Comparison of ENCODE assay signal across 14 cellular contexts in the genomic region with DNA sequence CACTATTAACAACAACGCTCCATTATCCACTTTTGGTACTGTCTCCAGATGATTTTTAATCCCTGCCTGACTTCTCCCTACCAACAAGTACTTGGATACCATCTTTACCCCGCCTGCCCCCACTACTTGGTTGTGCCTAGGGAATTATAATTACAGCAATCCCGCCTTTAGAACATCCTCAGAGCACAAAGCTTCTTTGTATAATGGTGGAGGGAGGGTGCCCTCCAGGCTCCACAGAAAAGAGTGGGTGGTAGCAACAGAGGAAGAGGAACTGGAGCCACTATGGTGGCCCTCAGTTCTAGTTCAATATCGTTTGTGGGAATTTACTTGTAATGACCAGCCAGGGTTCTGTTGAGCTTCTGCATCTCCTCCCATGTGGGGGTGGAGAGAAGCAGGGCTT.
A peak's percentile ranks its signal among the peaks of the same experiment; 100 is the strongest.
DNase-seq lines count a peak whose midpoint lies in the region; ATAC-seq, FAIRE-seq and TF ChIP-seq lines count a peak whose summit lies in the region.
"Had no signal": no experiment of that assay in that cellular context is flagged by ENCODE, and none has a peak within 500 bp of the region (broad histone marks: within the 10 kb centered on the region; RNA-seq: fewer than 3 reads in every experiment).

No MANE protein-coding gene starts in this region.

- RAD21 ChIA-PET in GM12878 (lab: Charles Lee; ENCODE audit: unreplicated experiment): interaction anchor here (1.1 kb wide), 1 partner anchor 8 kb away, joined by 3 read pairs; no protein-coding TSS in a partner anchor

- no peaks in the 10 kb centered on the region for H4K20me1 ChIP-seq in GM12878 (ENCODE audit: control insufficient read depth, insufficient read depth)

- WGBS in GM12878 (ENCODE audit: insufficient coverage, insufficient replicate concordance, low lambda C conversion rate, missing lambda C conversion rate): 61% methylated on average over 4 of the region's 4 CpGs

- H3K27ac ChIP-seq in CD4-positive, CD25-positive, alpha-beta regulatory T cell (ENCODE audit: insufficient read depth, low read length, poor library complexity, severe bottlenecking): no peak overlapping the region
- H3K27ac ChIP-seq in GM12878 (ENCODE audit: control insufficient read depth, insufficient read depth): no peak overlapping the region
- no peak overlapping the region for H3K27ac ChIP-seq in ascending aorta

- H3K4me3 Mint-ChIP-seq in CD4-positive, CD25-positive, alpha-beta regulatory T cell: peak overlapping the region in 1 of 4 donors; percentile 26
- H3K4me3 Mint-ChIP-seq in nephron progenitor cell (no peak overlapping the region), Caco-2 (ENCODE audit: unreplicated experiment) (no peak overlapping the region)
- H3K4me3 Mint-ChIP-seq: central memory CD8-positive, alpha-beta T cell had no signal

- peaks cover 23 to 45% (median 34%) of the 10 kb centered on the region in 4 donors for H3K4me1 Mint-ChIP-seq in CD4-positive, CD25-positive, alpha-beta regulatory T cell
- H3K4me1 Mint-ChIP-seq in nephron progenitor cell: peaks cover 29% of the 10 kb centered on the region
- H3K4me1 Mint-ChIP-seq in Caco-2 (ENCODE audit: low read depth, unreplicated experiment): no peaks in the 10 kb centered on the region

- H3K27ac Mint-ChIP-seq in CD4-positive, CD25-positive, alpha-beta regulatory T cell: peak overlapping the region; percentile 5 to 83 (median 32)
- H3K27ac Mint-ChIP-seq in nephron progenitor cell (peak overlapping the region; percentile 79), Caco-2 (ENCODE audit: unreplicated experiment) (no peak overlapping the region)

- no peak for DNase-seq in CD4-positive, CD25-positive, alpha-beta regulatory T cell
- DNase-seq in HAP-1 (ENCODE audit: low spot score in 2 of 2) (peak; percentile 18 to 47), GM12878 (ENCODE audit: low read depth, low spot score) (no peak), nephron progenitor cell (no peak), 8988T (no peak), ascending aorta (ENCODE audit: low spot score in 2 of 2) (no peak), Caco-2 (no peak)
- DNase-seq: activated naive CD4-positive, alpha-beta T cell treated with anti-CD3 and anti-CD28 coated beads, Interleukin-2, amount 50 U/mL, for 16 hours; left cardiac atrium; naive B cell; stimulated activated naive CD4-positive, alpha-beta T cell had no signal

- no peak for ATAC-seq in CD4-positive, CD25-positive, alpha-beta regulatory T cell (ENCODE audit: low read depth in 2 of 2)
- ATAC-seq in GM12878 (peak; percentile 41; the same call in 2 of the 3 replicates), HG03354 (IDR thresholded peaks at IDR 0.05; ENCODE audit: poor library complexity, severe bottlenecking, unreplicated experiment) (no peak)
- ATAC-seq: HCT116 had no signal

- no peak overlapping the region for H2AFZ ChIP-seq in GM12878 (ENCODE audit: control insufficient read depth, low read depth, low read length)

- no peak for TF ChIP-seq EP300 in GM12878 (IDR thresholded peaks at IDR 0.05; ENCODE audit: borderline replicate concordance in 1 of 2, control insufficient read depth in 1 of 2, low read depth in 2 of 2, low read length in 2 of 2)

- FAIRE-seq in GM12878 (lab: Jason Lieb, UNC): no peak

- SMC1A ChIA-PET in GM12878 (lab: Charles Lee; ENCODE audit: uncharacterized antibody, unreplicated experiment): interaction anchor here (2.8 kb wide), 1 partner anchor 9 kb away, joined by 15 read pairs; no protein-coding TSS in a partner anchor

- H3K9ac ChIP-seq in GM12878 (ENCODE audit: control insufficient read depth, insufficient read depth, low read length): no peak overlapping the region

- H3K4me2 ChIP-seq in GM12878 (ENCODE audit: control insufficient read depth, insufficient read depth): no peak overlapping the region

- peaks cover 5% of the 10 kb centered on the region for H3K4me1 ChIP-seq in CD4-positive, CD25-positive, alpha-beta regulatory T cell (ENCODE audit: control insufficient read depth, insufficient read depth, low read length, poor library complexity, severe bottlenecking)
- H3K4me1 ChIP-seq in HAP-1: peaks cover 7% of the 10 kb centered on the region
- H3K4me1 ChIP-seq in GM12878 (ENCODE audit: control insufficient read depth, insufficient read depth, low read length): no peaks in the 10 kb centered on the region
- peaks cover 0 to 3% of the 10 kb centered on the region in 2 donors for H3K4me1 ChIP-seq in ascending aorta
- H3K4me1 ChIP-seq in Caco-2: no peaks in the 10 kb centered on the region

- no peak for TF ChIP-seq CTCF in GM12878 (IDR thresholded peaks at IDR 0.05 in 2 of 3, conservative IDR thresholded peaks at IDR 0.05 in 1 of 3; ENCODE audit: control insufficient read depth in 2 of 3, extremely low read depth in 1 of 3, insufficient read depth in 1 of 3, low read depth in 3 of 3, low read length in 3 of 3)
- no peak for TF ChIP-seq CTCF in nephron progenitor cell (IDR thresholded peaks at IDR 0.05)
- no peak for TF ChIP-seq CTCF in ascending aorta (IDR thresholded peaks at IDR 0.05)
- no peak for TF ChIP-seq CTCF in Caco-2 (IDR thresholded peaks at IDR 0.05; ENCODE audit: insufficient read depth in 1 of 2, low read depth in 1 of 2, low read length in 1 of 2, severe bottlenecking in 1 of 2, unreplicated experiment in 1 of 2)

- BruUV-seq in GM12878 (replicated peaks; lab: Mats Ljungman, UMichigan) (no TSS peak), Caco-2 (replicated peaks; lab: Mats Ljungman, UMichigan) (no TSS peak)

- H3K36me3 Mint-ChIP-seq in CD4-positive, CD25-positive, alpha-beta regulatory T cell: peaks cover 2% of the 10 kb centered on the region
- peaks cover 21% of the 10 kb centered on the region for H3K36me3 Mint-ChIP-seq in nephron progenitor cell (ENCODE audit: low read depth)
- H3K36me3 Mint-ChIP-seq in Caco-2 (ENCODE audit: insufficient read depth, unreplicated experiment): no peaks in the 10 kb centered on the region
- H3K36me3 Mint-ChIP-seq: naive B cell had no signal

- H3K27me3 Mint-ChIP-seq in CD4-positive, CD25-positive, alpha-beta regulatory T cell: no peaks in the 10 kb centered on the region
- H3K27me3 Mint-ChIP-seq in nephron progenitor cell (ENCODE audit: low read depth, poor library complexity) (no peaks in the 10 kb centered on the region), Caco-2 (ENCODE audit: insufficient read depth, unreplicated experiment) (no peaks in the 10 kb centered on the region)
- H3K27me3 Mint-ChIP-seq: central memory CD8-positive, alpha-beta T cell; naive B cell had no signal

- POLR2A ChIA-PET in GM12878 (lab: Charles Lee) (interaction anchor here (1.1 kb wide), 1 partner anchor 10 kb away, joined by 3 read pairs; no protein-coding TSS in a partner anchor), Caco-2 (lab: Charles Lee) (no interaction called here)

- no peaks in the 10 kb centered on the region for H3K27me3 ChIP-seq in CD4-positive, CD25-positive, alpha-beta regulatory T cell (ENCODE audit: control insufficient read depth, insufficient read depth, low read length)
- H3K27me3 ChIP-seq in HAP-1 (ENCODE audit: low read depth) (no peaks in the 10 kb centered on the region), GM12878 (replicated peaks in 1 of 2; ENCODE audit: control insufficient read depth in 2 of 2, insufficient read depth in 2 of 2, low read length in 1 of 2) (no peaks in the 10 kb centered on the region), ascending aorta (no peaks in the 10 kb centered on the region), Caco-2 (replicated peaks; ENCODE audit: control insufficient read depth, insufficient read depth, low read length) (no peaks in the 10 kb centered on the region)

- H3K4me3 ChIP-seq in CD4-positive, CD25-positive, alpha-beta regulatory T cell (ENCODE audit: low read depth, low read length): no peak overlapping the region
- no peak overlapping the region for H3K4me3 ChIP-seq in HAP-1
- H3K4me3 ChIP-seq in GM12878: no peak overlapping the region
- H3K4me3 ChIP-seq in ascending aorta: no peak overlapping the region
- no peak overlapping the region for H3K4me3 ChIP-seq in Caco-2 (ENCODE audit: low read depth, low read length)

- peaks cover 38% of the 10 kb centered on the region for H3K79me2 ChIP-seq in GM12878 (ENCODE audit: control insufficient read depth, insufficient read depth, low read length)

- no peaks in the 10 kb centered on the region for H3K9me3 Mint-ChIP-seq in CD4-positive, CD25-positive, alpha-beta regulatory T cell
- H3K9me3 Mint-ChIP-seq in nephron progenitor cell (no peaks in the 10 kb centered on the region), Caco-2 (ENCODE audit: unreplicated experiment) (no peaks in the 10 kb centered on the region)
- H3K9me3 Mint-ChIP-seq: central memory CD8-positive, alpha-beta T cell; naive B cell had no signal

- no peak for TF ChIP-seq POLR2A in GM12878 (IDR thresholded peaks at IDR 0.05; ENCODE audit: low read depth, low read length)

- H3K9me3 ChIP-seq in CD4-positive, CD25-positive, alpha-beta regulatory T cell (ENCODE audit: control insufficient read depth in 2 of 2, low read length in 2 of 2): no peaks in the 10 kb centered on the region
- no peaks in the 10 kb centered on the region for H3K9me3 ChIP-seq in HAP-1
- no peaks in the 10 kb centered on the region; the same call in 2 of the 3 replicates for H3K9me3 ChIP-seq in GM12878 (replicated peaks; ENCODE audit: control insufficient read depth, insufficient read depth, low read length)
- H3K9me3 ChIP-seq in ascending aorta: no peaks in the 10 kb centered on the region
- H3K9me3 ChIP-seq in Caco-2: no peaks in the 10 kb centered on the region

- intact Hi-C loops in GM12878 (cut with micrococcal nuclease; ENCODE audit: unreplicated experiment): no loop called here
- intact Hi-C loops in ascending aorta (cut with DNase I): no loop called here
- intact Hi-C loops in Caco-2 (cut with micrococcal nuclease; ENCODE audit: unreplicated experiment): no loop called here

- in situ Hi-C loops in HAP-1 (cut with MboI; ENCODE audit: low sequenced_read_pairs) (no loop called here), GM12878 (cut with MboI) (no loop called here)

- TF ChIP-seq RAD21 in GM12878 (IDR thresholded peaks at IDR 0.05; ENCODE audit: insufficient read depth, low read depth, low read length): no peak

- no peaks in the 10 kb centered on the region for H3K36me3 ChIP-seq in CD4-positive, CD25-positive, alpha-beta regulatory T cell (ENCODE audit: control insufficient read depth, insufficient read depth, low read length)
- H3K36me3 ChIP-seq in HAP-1 (replicated peaks) (no peaks in the 10 kb centered on the region), GM12878 (ENCODE audit: control insufficient read depth in 2 of 2, insufficient read depth in 2 of 2, low read length in 1 of 2) (no peaks in the 10 kb centered on the region), ascending aorta (no peaks in the 10 kb centered on the region), Caco-2 (ENCODE audit: control insufficient read depth, insufficient read depth, low read length) (no peaks in the 10 kb centered on the region)

- CTCF ChIA-PET in GM12878 (lab: Yijun Ruan, JAX) (interaction anchor here (0.6 to 2.6 kb wide), 2 partner anchors 71 to 72 kb away, joined by 4 to 8 read pairs; no protein-coding TSS in a partner anchor), Caco-2 (lab: Charles Lee) (no interaction called here)

TF ChIP-seq in GM12878, 131 proteins besides CTCF, POLR2A, EP300 and RAD21 (continues in another document):
- TF ChIP-seq ZNF24 (IDR thresholded peaks at IDR 0.05) (no peak), PAX5 (IDR thresholded peaks at IDR 0.05; ENCODE audit: borderline replicate concordance, low read depth, low read length) (no peak)

Comparison
In these comparisons a context has a peak if more than half of its experiments do, and no peak if none do; other contexts are left out.
1. DNase-seq: peak in HAP-1 (2 of 2); none in CD4-positive, CD25-positive, alpha-beta regulatory T cell (0 of 3), GM12878 (single experiment), nephron progenitor cell (single experiment), 8988T (single experiment), ascending aorta (0 of 2) and Caco-2 (0 of 2).